ENCODE assay signal across 1 cellular context in genomic region chr5:179322071-179323025, GRCh38.
TF ChIP-seq lines count a peak whose summit lies in the region.

No MANE protein-coding gene starts in this region.

TF ChIP-seq in HepG2, 621 proteins besides CTCF, POLR2A, EP300 and RAD21:
- no peak for TF ChIP-seq ZNF629 (CRISPR knock-in tag; conservative IDR thresholded peaks at IDR 0.05)
TF ChIP-seq in HepG2: peak in this region for 0.
